ENCODE assay signal across 5 cellular contexts in the genomic region with DNA sequence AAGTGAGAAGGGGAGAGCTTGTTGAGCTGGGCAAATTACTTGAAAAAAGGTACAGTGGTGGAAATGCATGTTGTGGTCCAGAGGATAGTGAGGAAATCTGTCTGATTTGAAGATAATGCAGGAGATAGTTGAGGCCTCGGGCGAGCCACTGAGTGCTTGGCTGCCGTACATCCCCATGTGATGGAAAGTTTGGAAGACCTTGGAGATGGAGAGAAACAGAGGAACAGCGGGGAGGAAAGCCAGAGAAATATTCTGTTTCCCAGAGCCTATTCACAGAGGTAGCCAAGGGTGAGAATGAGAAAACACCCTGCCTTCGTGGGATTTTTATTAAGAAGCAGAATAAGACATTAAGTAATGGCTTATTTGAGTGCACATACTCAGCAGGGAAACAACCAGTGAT.
"Had no signal": no experiment of that assay in that cellular context is flagged by ENCODE, and none has a peak within 500 bp of the region (broad histone marks: within the 10 kb centered on the region; RNA-seq: fewer than 3 reads in every experiment).

No MANE protein-coding gene starts in this region.

- H3K4me3 ChIP-seq: GM23338, K562 had no signal

- DNase-seq: H9, HCEC 1CT, IMR-90 had no signal

- H3K4me3 Mint-ChIP-seq: GM23338, H9 had no signal

- H3K9me3 Mint-ChIP-seq: GM23338, H9 had no signal

- ATAC-seq: GM23338, K562 had no signal

- H3K27ac Mint-ChIP-seq: GM23338, H9 had no signal
